1 cellular context compared by ENCODE assay signal in genomic region chr6:42030585-42031506, GRCh38.
TF ChIP-seq lines count a peak whose summit lies in the region.

No MANE protein-coding gene starts in this region.

TF ChIP-seq in K562, 482 proteins besides CTCF, POLR2A, EP300 and RAD21 (continued from another document and continues in another):
- TF ChIP-seq REST (CRISPR knock-in tag; IDR thresholded peaks at IDR 0.05; ENCODE audit: low read depth) = peak; percentile 60; the same call in 1 of the 2 replicates
- no peak for TF ChIP-seq SREBF2 (CRISPR knock-in tag; IDR thresholded peaks at IDR 0.05)
- TF ChIP-seq BRD4 (IDR thresholded peaks at IDR 0.05) = peak; percentile 73; the same call in 1 of the 2 replicates
- TF ChIP-seq HINFP (tag; conservative IDR thresholded peaks at IDR 0.05; ENCODE audit: low read depth) = peak; percentile 49; the same call in 1 of the 2 replicates
- no peak; the same call in 1 of the 2 replicates for TF ChIP-seq ZNF197 (CRISPR knock-in tag; IDR thresholded peaks at IDR 0.05; ENCODE audit: low read depth)
- no peak for TF ChIP-seq HNRNPUL1 (IDR thresholded peaks at IDR 0.05; ENCODE audit: low read length)
- 0 out of 2 replicates have a peak, but pooled peaks have one; percentile 18 for TF ChIP-seq HOXB6 (CRISPR knock-in tag; IDR thresholded peaks at IDR 0.05; ENCODE audit: borderline replicate concordance)
- TF ChIP-seq ZNF165 (CRISPR knock-in tag; IDR thresholded peaks at IDR 0.05; ENCODE audit: borderline replicate concordance) = peak; percentile 76; the same call in 1 of the 2 replicates
- peak; percentile 92 for TF ChIP-seq TFAP4 (CRISPR knock-in tag; IDR thresholded peaks at IDR 0.05; ENCODE audit: borderline replicate concordance)
- peak; percentile 28 for TF ChIP-seq NEUROD1 (IDR thresholded peaks at IDR 0.05; ENCODE audit: borderline replicate concordance, low read depth, low read length, partially characterized antibody)
- 0 out of 4 replicates have a peak, but pooled peaks of 1 of the 2 experiments have one; percentile 36 for TF ChIP-seq MLLT1 (IDR thresholded peaks at IDR 0.05)
- TF ChIP-seq ZNF431 (CRISPR knock-in tag; IDR thresholded peaks at IDR 0.05) = no peak
- no peak for TF ChIP-seq ETS2 (tag; IDR thresholded peaks at IDR 0.05; ENCODE audit: borderline replicate concordance, poor library complexity, severe bottlenecking)
- no peak for TF ChIP-seq ZNF217 (CRISPR knock-in tag; IDR thresholded peaks at IDR 0.05)
- TF ChIP-seq BHLHE40 (IDR thresholded peaks at IDR 0.05; ENCODE audit: low read length) = peak; percentile 56
- peak; percentile 83 for TF ChIP-seq CBFA2T3 (IDR thresholded peaks at IDR 0.05)
- TF ChIP-seq PRPF4 (IDR thresholded peaks at IDR 0.05; ENCODE audit: insufficient read depth, low read depth, low read length, poor library complexity, severe bottlenecking) = no peak
- TF ChIP-seq ZBTB1 (CRISPR knock-in tag; IDR thresholded peaks at IDR 0.05; ENCODE audit: borderline replicate concordance, low read depth) = no peak
- no peak for TF ChIP-seq ASH1L (IDR thresholded peaks at IDR 0.05; ENCODE audit: borderline replicate concordance, low read depth, partially characterized antibody)
- no peak for TF ChIP-seq NR2C1 (IDR thresholded peaks at IDR 0.05)
- TF ChIP-seq NR2C1 (tag; IDR thresholded peaks at IDR 0.05) = peak; percentile 32; the same call in 1 of the 2 replicates
- TF ChIP-seq ZFX (CRISPR knock-in tag; IDR thresholded peaks at IDR 0.05) = peak; percentile 79; the same call in 1 of the 2 replicates
- 0 out of 2 replicates have a peak, but pooled peaks have one; percentile 38 for TF ChIP-seq ZFP1 (CRISPR knock-in tag; IDR thresholded peaks at IDR 0.05)
- TF ChIP-seq LARP7 (IDR thresholded peaks at IDR 0.05) = 0 out of 2 replicates have a peak, but pooled peaks have one; percentile 6
- no peak for TF ChIP-seq ZC3H8 (IDR thresholded peaks at IDR 0.05)
- TF ChIP-seq ZNF253 (CRISPR knock-in tag; conservative IDR thresholded peaks at IDR 0.05) = no peak
- peak; percentile 8 for TF ChIP-seq MEIS2 (IDR thresholded peaks at IDR 0.05; ENCODE audit: partially characterized antibody)
- 0 out of 2 replicates have a peak, but pooled peaks have one; percentile 27 for TF ChIP-seq ZNF407 (IDR thresholded peaks at IDR 0.05; ENCODE audit: low read depth)
- peak; percentile 74 for TF ChIP-seq SMARCE1 (IDR thresholded peaks at IDR 0.05)
- peak; percentile 52 for TF ChIP-seq RBFOX2 (IDR thresholded peaks at IDR 0.05; ENCODE audit: low read depth, low read length)
- TF ChIP-seq ZNF609 (CRISPR knock-in tag; IDR thresholded peaks at IDR 0.05; ENCODE audit: borderline replicate concordance) = no peak
- TF ChIP-seq TAF1 (IDR thresholded peaks at IDR 0.05; ENCODE audit: control insufficient read depth, extremely low read depth, insufficient read depth, low read length, severe bottlenecking) = peak; percentile 31
- TF ChIP-seq TFE3 (CRISPR knock-in tag; IDR thresholded peaks at IDR 0.05) = no peak; the same call in 1 of the 2 replicates
